Comparison of ENCODE assay signal across 8 cellular contexts in genomic region chrY:7273587-7274203, GRCh38.
DNase-seq lines count a peak whose midpoint lies in the region; FAIRE-seq and TF ChIP-seq lines count a peak whose summit lies in the region.

No MANE protein-coding gene starts in this region.

- FAIRE-seq in H54 (lab: Jason Lieb, UNC), result no peak

- H4K8ac ChIP-seq in neuronal stem cell (ENCODE audit: low read depth, low read length), result no peak overlapping the region

- H3K9ac ChIP-seq in OCI-LY3 (ENCODE audit: low read length), result peak overlapping the region; percentile 93
- peak overlapping the region; percentile 90 for H3K9ac ChIP-seq in neuronal stem cell (ENCODE audit: low read depth, low read length, poor library complexity)

- H3K4me3 ChIP-seq in ACC112 (ENCODE audit: low read depth, low read length) (peak overlapping the region; percentile 86), OCI-LY3 (ENCODE audit: low read length) (peak overlapping the region; percentile 99), choroid plexus epithelial cell (ENCODE audit: low read depth, low read length) (peak overlapping the region; percentile 67), neuronal stem cell (ENCODE audit: low read length in 2 of 2) (peak overlapping the region in 1 of 2 donors; percentile 89), WERI-Rb-1 (ENCODE audit: low read depth, low read length) (no peak overlapping the region)

- H2AFZ ChIP-seq in ACC112 (ENCODE audit: low read length, unreplicated experiment) (peak overlapping the region; percentile 91), OCI-LY3 (ENCODE audit: low read depth, low read length) (peak overlapping the region; percentile 91), neuronal stem cell (ENCODE audit: low read length) (no peak overlapping the region)

- H2BK12ac ChIP-seq in neuronal stem cell (ENCODE audit: low read length), result no peak overlapping the region

- H2AK5ac ChIP-seq in neuronal stem cell (ENCODE audit: low read depth, low read length), result no peak overlapping the region

- H3K36me3 ChIP-seq in ACC112 (ENCODE audit: insufficient read depth, low read length) (no peaks in the 10 kb centered on the region), OCI-LY3 (replicated peaks; ENCODE audit: low read depth, low read length) (no peaks in the 10 kb centered on the region), neuronal stem cell (replicated peaks in 1 of 2; ENCODE audit: control insufficient read depth in 2 of 2, insufficient read depth in 2 of 2, low read length in 2 of 2) (no peaks in the 10 kb centered on the region), WERI-Rb-1 (no peaks in the 10 kb centered on the region)

- H3K27ac ChIP-seq in ACC112 (ENCODE audit: low read depth, low read length), result peak overlapping the region; percentile 69
- peak overlapping the region; percentile 73 for H3K27ac ChIP-seq in OCI-LY3 (ENCODE audit: low read length)
- H3K27ac ChIP-seq in neuronal stem cell (replicated peaks; ENCODE audit: low read length), result peak overlapping the region; percentile 54
- no peak overlapping the region for H3K27ac ChIP-seq in WERI-Rb-1

- H3K4me1 ChIP-seq in ACC112 (ENCODE audit: control insufficient read depth, insufficient read depth, low read length, unreplicated experiment) (peaks cover 9% of the 10 kb centered on the region), OCI-LY3 (ENCODE audit: low read length) (peaks cover 23% of the 10 kb centered on the region), neuronal stem cell (ENCODE audit: control insufficient read depth in 2 of 2, insufficient read depth in 1 of 2, low read depth in 1 of 2, low read length in 2 of 2) (no peaks in the 10 kb centered on the region)

- peaks cover 41% of the 10 kb centered on the region for H3K79me2 ChIP-seq in ACC112 (ENCODE audit: control insufficient read depth, insufficient read depth, low read length, unreplicated experiment)
- H3K79me2 ChIP-seq in OCI-LY3 (ENCODE audit: low read length), result peaks cover 52% of the 10 kb centered on the region

- H3K14ac ChIP-seq in neuronal stem cell (ENCODE audit: low read length), result no peak overlapping the region

- H3K4me2 ChIP-seq in OCI-LY3 (ENCODE audit: low read length) (peak overlapping the region; percentile 98), neuronal stem cell (ENCODE audit: insufficient read depth, low read length, poor library complexity, severe bottlenecking) (peak overlapping the region; percentile 57)

- H3K27me3 ChIP-seq in ACC112 (ENCODE audit: insufficient read depth, low read length) (no peaks in the 10 kb centered on the region), OCI-LY3 (ENCODE audit: low read depth, low read length) (no peaks in the 10 kb centered on the region), neuronal stem cell (ENCODE audit: control insufficient read depth in 3 of 3, insufficient read depth in 3 of 3, low read depth in 1 of 3, low read length in 3 of 3) (no peaks in the 10 kb centered on the region), WERI-Rb-1 (ENCODE audit: insufficient read depth, low read depth, severe bottlenecking) (no peaks in the 10 kb centered on the region)

- no peak overlapping the region for H4K91ac ChIP-seq in neuronal stem cell (ENCODE audit: low read depth, low read length, poor library complexity)

- no peaks in the 10 kb centered on the region for H3K9me3 ChIP-seq in OCI-LY3 (ENCODE audit: insufficient read depth, low read length)
- H3K9me3 ChIP-seq in neuronal stem cell (replicated peaks in 1 of 2; ENCODE audit: control insufficient read depth in 2 of 2, insufficient read depth in 1 of 2, low read depth in 1 of 2, low read length in 2 of 2), result no peaks in the 10 kb centered on the region
- no peaks in the 10 kb centered on the region for H3K9me3 ChIP-seq in WERI-Rb-1 (ENCODE audit: severe bottlenecking)

- no peak for TF ChIP-seq CTCF in OCI-LY3 (IDR thresholded peaks at IDR 0.05; ENCODE audit: low read depth, low read length)
- no peak for TF ChIP-seq CTCF in choroid plexus epithelial cell (conservative IDR thresholded peaks at IDR 0.05; ENCODE audit: low read depth, low read length)
- no peak for TF ChIP-seq CTCF in WERI-Rb-1 (IDR thresholded peaks at IDR 0.05; ENCODE audit: low read depth, low read length)

- peak overlapping the region; percentile 64 for H3K18ac ChIP-seq in neuronal stem cell (ENCODE audit: low read length)

- H4K20me1 ChIP-seq in OCI-LY3 (ENCODE audit: insufficient read depth, low read length), result peaks cover 36% of the 10 kb centered on the region

- peaks cover 1% of the 10 kb centered on the region for H3K79me1 ChIP-seq in neuronal stem cell (ENCODE audit: low read depth, low read length)

- TF ChIP-seq POLR2A in H54 (IDR thresholded peaks at IDR 0.05; ENCODE audit: low read depth, low read length), result no peak

- H2BK120ac ChIP-seq in neuronal stem cell (ENCODE audit: low read depth, low read length), result no peak overlapping the region

- no peak overlapping the region for H3K23ac ChIP-seq in neuronal stem cell (ENCODE audit: low read depth, low read length, poor library complexity)

- peak; percentile 35 for DNase-seq in H54 (ENCODE audit: insufficient read length, low spot score)
- DNase-seq in choroid plexus epithelial cell (ENCODE audit: low read depth), result peak; percentile 73
- peak; percentile 65 for DNase-seq in neuronal stem cell (ENCODE audit: low spot score)
- no peak for DNase-seq in Kasumi-1 (lab: John Stamatoyannopoulos, UW)
- DNase-seq in WERI-Rb-1, result no peak
- DNase-seq in GM19240 (ENCODE audit: insufficient read length, low spot score), result no peak

- WGBS in neuronal stem cell (ENCODE audit: extremely low coverage in 2 of 2, insufficient read length in 2 of 2, insufficient replicate concordance in 1 of 2), 2 donors, result no CpG with 5 or more reads among the region's 65 CpGs

- no peak overlapping the region for H3K4ac ChIP-seq in neuronal stem cell (ENCODE audit: low read length)

- no peak overlapping the region for H2BK15ac ChIP-seq in neuronal stem cell (ENCODE audit: low read length)

- no peak overlapping the region for H2BK5ac ChIP-seq in neuronal stem cell (ENCODE audit: low read length)

Comparison
In these comparisons a context has a peak if more than half of its experiments do, and no peak if none do; other contexts are left out.
1. DNase-seq: peak in H54 (single experiment), choroid plexus epithelial cell (single experiment) and neuronal stem cell (single experiment); none in Kasumi-1 (0 of 2), WERI-Rb-1 (single experiment) and GM19240 (single experiment).